ENCODE assay signal across 15 cellular contexts in the genomic region with DNA sequence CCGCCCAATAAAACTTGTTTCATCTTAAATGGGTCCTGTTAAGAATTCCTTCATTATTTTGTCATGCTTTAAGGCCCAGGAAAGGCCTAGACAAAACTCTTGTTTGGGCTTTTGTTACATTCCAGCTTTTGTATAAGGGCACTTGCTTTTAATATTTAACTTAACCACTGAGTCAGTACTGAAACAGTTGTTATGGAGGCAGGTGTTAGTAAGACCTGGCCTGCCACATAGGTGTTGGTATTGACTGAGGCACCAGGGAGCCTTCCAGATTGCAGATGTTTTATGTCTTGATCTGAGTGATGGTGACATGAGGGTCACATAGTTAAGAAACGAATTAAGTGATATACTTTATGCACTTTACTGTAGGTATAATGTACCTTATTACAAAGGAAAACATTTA.
A peak's percentile ranks its signal among the peaks of the same experiment; 100 is the strongest.
DNase-seq lines count a peak whose midpoint lies in the region; ATAC-seq and TF ChIP-seq lines count a peak whose summit lies in the region.
"Had no signal": no experiment of that assay in that cellular context is flagged by ENCODE, and none has a peak within 500 bp of the region (broad histone marks: within the 10 kb centered on the region; RNA-seq: fewer than 3 reads in every experiment).

No MANE protein-coding gene starts in this region.

- TF ChIP-seq CTCF in CD8-positive, alpha-beta T cell (IDR thresholded peaks at IDR 0.05), result no peak
- no peak for TF ChIP-seq CTCF in left lung (IDR thresholded peaks at IDR 0.05)

- H3K27ac ChIP-seq in CD8-positive, alpha-beta T cell (ENCODE audit: low read depth, low read length), result peak overlapping the region; percentile 38
- no peak overlapping the region for H3K27ac ChIP-seq in left lung
- H3K27ac ChIP-seq: heart left ventricle, uterus had no signal

- peaks cover 36% of the 10 kb centered on the region for H3K4me1 Mint-ChIP-seq in CD8-positive, alpha-beta T cell (ENCODE audit: low read depth)

- peak overlapping the region; percentile 32 for H3K4me3 Mint-ChIP-seq in CD8-positive, alpha-beta T cell

- CTCF ChIA-PET in CD8-positive, alpha-beta T cell (lab: Charles Lee), result no interaction called here

- no peaks in the 10 kb centered on the region for H3K27me3 ChIP-seq in CD8-positive, alpha-beta T cell (ENCODE audit: insufficient read depth, low read length)
- H3K27me3 ChIP-seq in left lung, result no peaks in the 10 kb centered on the region
- H3K27me3 ChIP-seq: heart left ventricle, uterus had no signal

- intact Hi-C loops in CD8-positive, alpha-beta T cell (cut with DNase I, micrococcal nuclease), result loop anchor here (2.0 to 5.0 kb wide), 2 partner anchors 23 to 36 kb away; no protein-coding TSS in a partner anchor
- intact Hi-C loops in left lung (cut with DNase I), result no loop called here

- no peak overlapping the region for H3K4me3 ChIP-seq in CD8-positive, alpha-beta T cell (ENCODE audit: low read depth, low read length)
- no peak overlapping the region for H3K4me3 ChIP-seq in left lung
- H3K4me3 ChIP-seq: heart left ventricle, uterus had no signal

- H3K4me1 ChIP-seq in CD8-positive, alpha-beta T cell (ENCODE audit: insufficient read depth, low read length), result peaks cover 31% of the 10 kb centered on the region
- peaks cover 0 to 12% of the 10 kb centered on the region in 2 donors for H3K4me1 ChIP-seq in left lung
- H3K4me1 ChIP-seq: heart left ventricle, uterus had no signal

- DNase-seq in ACHN, result peak; percentile 27
- DNase-seq in CD8-positive, alpha-beta T cell, result no peak
- peak; percentile 31 for DNase-seq in NCI-H69 (lab: John Stamatoyannopoulos, UW)
- no peak for DNase-seq in left lung
- no peak for DNase-seq in NCI-H2227 (lab: John Stamatoyannopoulos, UW; ENCODE audit: unreplicated experiment)
- DNase-seq in iPS-NIHi7 (ENCODE audit: extremely low spot score), result no peak
- DNase-seq: activated CD4-positive, alpha-beta T cell treated with anti-CD3 and anti-CD28 coated beads, Interleukin-2, amount 50 U/mL, for 48 hours; activated gamma-delta T cell; DMS79 treated with DMSO at 0.1 percent for 48 hours; heart left ventricle; NCI-H524; RPMI8226; uterus had no signal

- H3K36me3 Mint-ChIP-seq in CD8-positive, alpha-beta T cell, result no peaks in the 10 kb centered on the region

- H3K27me3 Mint-ChIP-seq in CD8-positive, alpha-beta T cell (ENCODE audit: low read depth), result no peaks in the 10 kb centered on the region

- POLR2A ChIA-PET in CD8-positive, alpha-beta T cell (lab: Charles Lee), result interaction anchor here (1.0 to 2.0 kb wide), 3 partner anchors 11 to 304 kb away, joined by 3 to 5 read pairs (median 3); no protein-coding TSS in a partner anchor

- no peaks in the 10 kb centered on the region for H3K9me3 Mint-ChIP-seq in CD8-positive, alpha-beta T cell

- no peaks in the 10 kb centered on the region for H3K9me3 ChIP-seq in CD8-positive, alpha-beta T cell (ENCODE audit: low read length)
- H3K9me3 ChIP-seq in left lung, result no peaks in the 10 kb centered on the region
- H3K9me3 ChIP-seq: heart left ventricle, uterus had no signal

- in situ Hi-C loops in ACHN (cut with HindIII; ENCODE audit: low pct_ligation_motif_present, low pct_unique_long_range_greater_than_20kb, low sequenced_read_pairs), result no loop called here

- H3K27ac Mint-ChIP-seq in CD8-positive, alpha-beta T cell, result peak overlapping the region; percentile 90

- ATAC-seq in CD8-positive, alpha-beta T cell, result no peak
- peak; percentile 75 for ATAC-seq in left lung
- no peak for ATAC-seq in HG03039 (IDR thresholded peaks at IDR 0.05; ENCODE audit: unreplicated experiment)
- ATAC-seq: SK-N-SH treated with all-trans-retinoic acid at 6 μM for 48 hours had no signal

- no peaks in the 10 kb centered on the region for H3K36me3 ChIP-seq in CD8-positive, alpha-beta T cell (ENCODE audit: insufficient read depth, low read length)
- no peaks in the 10 kb centered on the region for H3K36me3 ChIP-seq in left lung
- H3K36me3 ChIP-seq: heart left ventricle, uterus had no signal

Comparison
In these comparisons a context has a peak if more than half of its experiments do, and no peak if none do; other contexts are left out.
1. DNase-seq: peak in ACHN (single experiment) and NCI-H69 (single experiment); none in CD8-positive, alpha-beta T cell (0 of 7), left lung (0 of 2), NCI-H2227 (single experiment) and iPS-NIHi7 (single experiment).
2. intact Hi-C loops: an anchor here in CD8-positive, alpha-beta T cell (2.0 to 5.0 kb wide); none called in left lung.